31 cellular contexts compared by ENCODE assay signal in the genomic region with DNA sequence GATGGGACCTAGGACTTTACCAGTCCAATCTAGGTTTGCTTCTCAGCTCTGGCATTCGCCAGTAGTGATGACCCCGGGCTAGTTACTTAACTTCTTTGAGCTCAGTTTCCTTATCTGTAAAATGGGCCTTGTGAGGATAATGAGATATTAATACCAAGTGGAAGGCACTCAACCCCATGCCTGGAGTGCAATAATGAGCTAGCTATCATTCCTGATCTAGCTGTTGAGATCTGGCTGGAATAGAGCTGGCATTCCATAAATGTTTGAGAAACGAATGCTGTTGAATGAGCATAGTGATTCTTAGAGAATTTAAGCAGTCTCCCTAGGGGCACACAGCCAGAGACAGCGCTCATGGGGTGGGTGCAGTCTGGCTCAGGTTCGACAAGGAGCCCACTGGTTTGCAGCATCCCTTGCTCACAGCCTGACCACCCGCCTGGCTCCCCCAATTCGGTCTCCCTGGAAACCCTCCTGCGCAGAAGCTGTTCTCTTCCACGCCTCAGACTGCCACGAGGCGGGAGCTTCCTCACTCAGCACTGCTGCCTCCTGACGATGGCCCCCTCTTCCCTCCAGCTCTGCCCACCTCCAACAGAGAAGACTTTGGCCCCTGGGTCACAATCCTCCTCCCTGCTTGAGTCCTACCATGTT. TPM values are rescaled to one million over a fixed set of nuclear protein-coding genes. Genes with fewer than 3 reads are reported as not detected.
DNase-seq lines count a peak whose midpoint lies in the region; ATAC-seq and TF ChIP-seq lines count a peak whose summit lies in the region.
"Had no signal": no experiment of that assay in that cellular context is flagged by ENCODE, and none has a peak within 500 bp of the region (broad histone marks: within the 10 kb centered on the region; RNA-seq: fewer than 3 reads in every experiment).

No MANE protein-coding gene starts in this region.

- H4K5ac ChIP-seq in IMR-90 (ENCODE audit: low read depth, low read length): no peak overlapping the region

- peaks cover 29% of the 10 kb centered on the region for H3K4me1 ChIP-seq in IMR-90 (ENCODE audit: control insufficient read depth, insufficient read depth, low read length)
- H3K4me1 ChIP-seq: breast epithelium, thyroid gland had no signal

- H2BK20ac ChIP-seq in IMR-90 (ENCODE audit: low read depth, low read length): no peak overlapping the region; the same call in 1 of the 2 replicates

- H3K36me3 ChIP-seq in IMR-90 (ENCODE audit: control insufficient read depth, insufficient read depth, low read length): no peaks in the 10 kb centered on the region; the same call in 1 of the 2 replicates
- H3K36me3 ChIP-seq: breast epithelium had no signal

- H3K4me1 Mint-ChIP-seq in activated CD8-positive, alpha-beta T cell treated with anti-CD3 and anti-CD28 coated beads for 36 hours (ENCODE audit: low read depth): no peaks in the 10 kb centered on the region
- no peaks in the 10 kb centered on the region for H3K4me1 Mint-ChIP-seq in activated T-cell treated with anti-CD3 and anti-CD28 coated beads, Interleukin-2, amount 50 U/mL, for 24 hours (ENCODE audit: low read depth)
- H3K4me1 Mint-ChIP-seq: activated CD4-positive, alpha-beta memory T cell treated with anti-CD3 and anti-CD28 coated beads, Interleukin-2, amount 10 ng/mL, durations not matched to agents 7 days and 5 days; B cell; naive thymus-derived CD8-positive, alpha-beta T cell had no signal

- no peak overlapping the region for H3K23ac ChIP-seq in IMR-90 (ENCODE audit: low read depth, low read length)

- H3K4me2 ChIP-seq in IMR-90 (ENCODE audit: low read depth, low read length): no peak overlapping the region
- H3K4me2 ChIP-seq: KMS-11 had no signal

- no peak overlapping the region for H4K8ac ChIP-seq in IMR-90 (ENCODE audit: low read depth in 2 of 2, low read length in 2 of 2)

- H2BK5ac ChIP-seq in IMR-90 (ENCODE audit: low read depth, low read length, poor library complexity, severe bottlenecking): no peak overlapping the region

- no TSS peak for BruUV-seq in IMR-90 (replicated peaks; lab: Mats Ljungman, UMichigan)

- POLR2A ChIA-PET in IMR-90 (lab: Charles Lee; ENCODE audit: unreplicated experiment): no interaction called here
- POLR2A ChIA-PET in activated CD8-positive, alpha-beta T cell treated with anti-CD3 and anti-CD28 coated beads for 36 hours (lab: Charles Lee): no interaction called here

- no peak overlapping the region for H3K4me3 Mint-ChIP-seq in activated CD8-positive, alpha-beta T cell treated with anti-CD3 and anti-CD28 coated beads for 36 hours
- no peak overlapping the region for H3K4me3 Mint-ChIP-seq in activated T-cell treated with anti-CD3 and anti-CD28 coated beads, Interleukin-2, amount 50 U/mL, for 24 hours
- H3K4me3 Mint-ChIP-seq: activated CD4-positive, alpha-beta memory T cell treated with anti-CD3 and anti-CD28 coated beads, Interleukin-2, amount 10 ng/mL, durations not matched to agents 7 days and 5 days; B cell; CD8-positive, alpha-beta T cell; naive thymus-derived CD8-positive, alpha-beta T cell had no signal

- peaks cover 44% of the 10 kb centered on the region for H3K36me3 Mint-ChIP-seq in activated CD8-positive, alpha-beta T cell treated with anti-CD3 and anti-CD28 coated beads for 36 hours (ENCODE audit: low read depth)
- H3K36me3 Mint-ChIP-seq in activated T-cell treated with anti-CD3 and anti-CD28 coated beads, Interleukin-2, amount 50 U/mL, for 24 hours (ENCODE audit: low read depth): peaks cover 95% of the 10 kb centered on the region
- H3K36me3 Mint-ChIP-seq: naive thymus-derived CD8-positive, alpha-beta T cell had no signal

- no peak for TF ChIP-seq RAD21 in IMR-90 (IDR thresholded peaks at IDR 0.05; ENCODE audit: low read length)

- peaks cover 0 to 30% of the 10 kb centered on the region in 2 experiments; a peak in 2 of 4 replicates for H3K79me1 ChIP-seq in IMR-90 (ENCODE audit: low read depth in 1 of 2, low read length in 2 of 2)

- H3K14ac ChIP-seq in IMR-90 (replicated peaks; ENCODE audit: low read depth, low read length): no peak overlapping the region; the same call in 1 of the 2 replicates

- H4K20me1 ChIP-seq in IMR-90 (ENCODE audit: insufficient read depth, low read length): peaks cover 6% of the 10 kb centered on the region; the same call in 1 of the 2 replicates

- no peaks in the 10 kb centered on the region for H3K27me3 ChIP-seq in IMR-90 (ENCODE audit: control insufficient read depth, insufficient read depth, low read length)
- H3K27me3 ChIP-seq: breast epithelium, esophagus muscularis mucosa, left lung, stomach, thyroid gland had no signal

- TF ChIP-seq POLR2A in IMR-90 (IDR thresholded peaks at IDR 0.05; ENCODE audit: low read depth, low read length): no peak

- H3K56ac ChIP-seq in IMR-90 (ENCODE audit: extremely low read depth, insufficient read depth, low read length): no peak overlapping the region

- no peak overlapping the region for H3K9ac ChIP-seq in IMR-90 (ENCODE audit: low read depth, low read length)
- H3K9ac ChIP-seq: KMS-11 had no signal

- H3K27ac Mint-ChIP-seq in activated CD8-positive, alpha-beta T cell treated with anti-CD3 and anti-CD28 coated beads for 36 hours: no peak overlapping the region
- no peak overlapping the region for H3K27ac Mint-ChIP-seq in activated T-cell treated with anti-CD3 and anti-CD28 coated beads, Interleukin-2, amount 50 U/mL, for 24 hours
- H3K27ac Mint-ChIP-seq: activated CD4-positive, alpha-beta memory T cell treated with anti-CD3 and anti-CD28 coated beads, Interleukin-2, amount 10 ng/mL, durations not matched to agents 7 days and 5 days; B cell; CD8-positive, alpha-beta T cell; naive thymus-derived CD8-positive, alpha-beta T cell had no signal

- peak overlapping the region; percentile 55; the same call in 1 of the 2 replicates for H2AK5ac ChIP-seq in IMR-90 (ENCODE audit: low read depth, low read length)

- H2AFZ ChIP-seq in IMR-90 (replicated peaks; ENCODE audit: low read length, poor library complexity): no peak overlapping the region

- DNase-seq in AG08395 (ENCODE audit: low spot score): peak; percentile 50
- peak; percentile 36 for DNase-seq in IMR-90
- DNase-seq in choroid plexus epithelial cell (ENCODE audit: low read depth): peak; percentile 39
- DNase-seq in middle frontal gyrus (ENCODE audit: extremely low spot score, low spot score): peak; percentile 36
- DNase-seq in activated CD8-positive, alpha-beta T cell treated with anti-CD3 and anti-CD28 coated beads for 36 hours: no peak
- no peak for DNase-seq in NCI-H187 (lab: John Stamatoyannopoulos, UW)
- no peak for DNase-seq in activated T-cell treated with anti-CD3 and anti-CD28 coated beads, Interleukin-2, amount 50 U/mL, for 24 hours
- DNase-seq: activated CD4-positive, alpha-beta memory T cell treated with anti-CD3 and anti-CD28 coated beads, Interleukin-2, amount 10 ng/mL, durations not matched to agents 7 days and 5 days; activated CD4-positive, alpha-beta T cell treated with anti-CD3 and anti-CD28 coated beads for 1 hour; activated effector memory CD4-positive, alpha-beta T cell treated with anti-CD3 and anti-CD28 coated beads, Interleukin-2, amount 50 U/mL, for 16 hours; activated T-cell treated with anti-CD3 and anti-CD28 coated beads for 4 hours; CD8-positive, alpha-beta T cell; cortex of kidney; DMS 273 treated with DMSO at 0.1 percent for 48 hours; left lung; mesendoderm; MM.1S; naive thymus-derived CD8-positive, alpha-beta T cell; NCI-H146; small intestine; stomach; thyroid gland had no signal

- H3K4me3 ChIP-seq in IMR-90 (ENCODE audit: insufficient read depth, low read depth, low read length) (no peak overlapping the region), choroid plexus epithelial cell (ENCODE audit: low read depth, low read length) (no peak overlapping the region)
- H3K4me3 ChIP-seq: breast epithelium, esophagus muscularis mucosa, left lung, stomach, thyroid gland had no signal

- H2BK120ac ChIP-seq in IMR-90 (ENCODE audit: low read depth, low read length): peak overlapping the region; percentile 19; the same call in 1 of the 2 replicates

- H4K91ac ChIP-seq in IMR-90 (ENCODE audit: insufficient read depth, low read depth, low read length): no peak overlapping the region

- CTCF ChIA-PET in IMR-90 (lab: Yijun Ruan, JAX): no interaction called here
- CTCF ChIA-PET in activated CD8-positive, alpha-beta T cell treated with anti-CD3 and anti-CD28 coated beads for 36 hours (lab: Charles Lee): no interaction called here

- H3K9me3 ChIP-seq in IMR-90 (ENCODE audit: control insufficient read depth, insufficient read depth, low read length): no peaks in the 10 kb centered on the region
- H3K9me3 ChIP-seq: breast epithelium, esophagus muscularis mucosa, left lung, stomach, thyroid gland had no signal

- no peaks in the 10 kb centered on the region for H3K27me3 Mint-ChIP-seq in activated CD8-positive, alpha-beta T cell treated with anti-CD3 and anti-CD28 coated beads for 36 hours
- H3K27me3 Mint-ChIP-seq in activated T-cell treated with anti-CD3 and anti-CD28 coated beads, Interleukin-2, amount 50 U/mL, for 24 hours: no peaks in the 10 kb centered on the region
- H3K27me3 Mint-ChIP-seq: activated CD4-positive, alpha-beta memory T cell treated with anti-CD3 and anti-CD28 coated beads, Interleukin-2, amount 10 ng/mL, durations not matched to agents 7 days and 5 days; B cell; naive thymus-derived CD8-positive, alpha-beta T cell had no signal

- peak overlapping the region; percentile 53; the same call in 1 of the 2 replicates for H3K4ac ChIP-seq in IMR-90 (ENCODE audit: low read depth, low read length)

- no peak overlapping the region for H3K27ac ChIP-seq in IMR-90 (ENCODE audit: insufficient read depth, low read length)
- H3K27ac ChIP-seq: breast epithelium, esophagus muscularis mucosa, KMS-11, left lung, stomach, thyroid gland had no signal

- in situ Hi-C loops in IMR-90 (cut with MboI; ENCODE audit: low sequenced_read_pairs): no loop called here

- intact Hi-C loops in IMR-90 (cut with micrococcal nuclease): no loop called here
- intact Hi-C loops in activated CD8-positive, alpha-beta T cell treated with anti-CD3 and anti-CD28 coated beads for 36 hours (cut with micrococcal nuclease): no loop called here

- no peaks in the 10 kb centered on the region for H3K9me3 Mint-ChIP-seq in activated CD8-positive, alpha-beta T cell treated with anti-CD3 and anti-CD28 coated beads for 36 hours
- no peaks in the 10 kb centered on the region for H3K9me3 Mint-ChIP-seq in activated T-cell treated with anti-CD3 and anti-CD28 coated beads, Interleukin-2, amount 50 U/mL, for 24 hours
- H3K9me3 Mint-ChIP-seq: activated CD4-positive, alpha-beta memory T cell treated with anti-CD3 and anti-CD28 coated beads, Interleukin-2, amount 10 ng/mL, durations not matched to agents 7 days and 5 days; CD8-positive, alpha-beta T cell; naive thymus-derived CD8-positive, alpha-beta T cell had no signal

- dilution Hi-C loops in IMR-90 (cut with HindIII; ENCODE audit: low sequenced_read_pairs, unreplicated experiment): no loop called here

- peaks cover 43% of the 10 kb centered on the region for H3K9me1 ChIP-seq in IMR-90 (ENCODE audit: insufficient read depth, low read length)

- no peak for TF ChIP-seq CTCF in IMR-90 (conservative IDR thresholded peaks at IDR 0.05; ENCODE audit: low read depth, low read length)
- no peak for TF ChIP-seq CTCF in choroid plexus epithelial cell (conservative IDR thresholded peaks at IDR 0.05; ENCODE audit: low read depth, low read length)
- no peak for TF ChIP-seq CTCF in activated CD8-positive, alpha-beta T cell treated with anti-CD3 and anti-CD28 coated beads for 36 hours (IDR thresholded peaks at IDR 0.05)

- ATAC-seq in IMR-90 (ENCODE audit: low read depth): no peak
- no peak for ATAC-seq in activated CD8-positive, alpha-beta T cell treated with anti-CD3 and anti-CD28 coated beads for 36 hours
- ATAC-seq in GM21825 (IDR thresholded peaks at IDR 0.05; ENCODE audit: unreplicated experiment): no peak
- ATAC-seq: CD8-positive, alpha-beta T cell; HCT116; left lung; naive thymus-derived CD8-positive, alpha-beta T cell had no signal

- 85% methylated on average over 9 of the region's 12 CpGs; no CpG with 5 or more reads in 1 of the 2 experiments for WGBS in IMR-90 (ENCODE audit: extremely low coverage in 2 of 2, insufficient read length in 1 of 2), 2 experiments

- H3K18ac ChIP-seq in IMR-90 (ENCODE audit: low read depth, low read length): no peak overlapping the region

- no peak overlapping the region for H2AK9ac ChIP-seq in IMR-90 (replicated peaks; ENCODE audit: low read depth, low read length, poor library complexity)

- no peak overlapping the region for H2BK15ac ChIP-seq in IMR-90 (ENCODE audit: low read depth, low read length)

RNA-seq across cellular contexts. Expression of a gene that starts 32.5 kb away (rescaled TPM):
- 194 and 206 TPM in 2 replicates for total RNA-seq in IMR-90 (2012; rRNA removed)
- polyA plus RNA-seq in IMR-90 (2012; rRNA removed): 117 and 130 TPM in 2 replicates
- polyA plus RNA-seq in IMR-90 (2012; cell fraction: cytosol; rRNA removed): 71.2 and 131 TPM in 2 replicates
- 33.9 and 115 TPM in 2 replicates for polyA plus RNA-seq in IMR-90 (2012; cell fraction: nucleus; rRNA removed; ENCODE audit: low replicate concordance)
- total RNA-seq in activated CD8-positive, alpha-beta T cell treated with anti-CD3 and anti-CD28 coated beads for 36 hours: 10 to 100 TPM; 59.5 to 64.7 TPM

RNA-seq across cellular contexts. Expression of a gene that starts 53.4 kb away (rescaled TPM):
- total RNA-seq in IMR-90 (2012; rRNA removed): not detected in 2 replicates
- polyA plus RNA-seq in IMR-90 (2012; rRNA removed): not detected in 2 replicates
- polyA plus RNA-seq in IMR-90 (2012; cell fraction: cytosol; rRNA removed): not detected in 2 replicates
- polyA plus RNA-seq in IMR-90 (2012; cell fraction: nucleus; rRNA removed; ENCODE audit: low replicate concordance): not detected in 2 replicates
- 1 to 10 TPM; 3.3 to 3.5 TPM for total RNA-seq in activated CD8-positive, alpha-beta T cell treated with anti-CD3 and anti-CD28 coated beads for 36 hours
- total RNA-seq: A172, NCI-H460, osteocyte had no signal

Comparison
In these comparisons a context has a peak if more than half of its experiments do, and no peak if none do; other contexts are left out.
1. DNase-seq: peak in AG08395 (single experiment), IMR-90 (single experiment), choroid plexus epithelial cell (single experiment) and middle frontal gyrus (single experiment); none in activated CD8-positive, alpha-beta T cell treated with anti-CD3 and anti-CD28 coated beads for 36 hours (single experiment), NCI-H187 (0 of 2) and activated T-cell treated with anti-CD3 and anti-CD28 coated beads, Interleukin-2, amount 50 U/mL, for 24 hours (single experiment).